ENCODE assay signal across 16 cellular contexts in the genomic region with DNA sequence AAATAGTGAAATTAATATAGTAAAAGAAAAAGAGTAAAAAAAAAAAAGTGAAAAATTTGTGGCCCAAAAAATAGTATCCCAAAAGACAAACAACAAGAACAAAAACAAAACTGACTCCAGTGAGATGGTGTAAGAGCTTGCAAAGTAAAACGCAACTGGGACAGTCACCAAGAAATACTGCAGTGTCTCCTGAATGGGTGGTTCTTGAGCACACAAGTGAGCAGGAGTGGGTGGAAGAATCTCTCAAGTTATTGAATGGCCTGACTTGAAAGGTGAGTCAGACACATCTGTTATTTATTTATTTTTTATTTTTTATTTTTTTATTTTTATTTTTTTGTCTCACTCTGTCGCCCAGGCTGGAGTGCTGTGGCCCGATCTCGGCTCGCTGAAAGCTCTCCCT. TPM values are rescaled to one million over a fixed set of nuclear protein-coding genes. Genes with fewer than 3 reads are reported as not detected.
A peak's percentile ranks its signal among the peaks of the same experiment; 100 is the strongest.
DNase-seq lines count a peak whose midpoint lies in the region; ATAC-seq and TF ChIP-seq lines count a peak whose summit lies in the region.
"Had no signal": no experiment of that assay in that cellular context is flagged by ENCODE, and none has a peak within 500 bp of the region (broad histone marks: within the 10 kb centered on the region; RNA-seq: fewer than 3 reads in every experiment).

No MANE protein-coding gene starts in this region.

- TF ChIP-seq CTCF in left ventricle myocardium inferior (IDR thresholded peaks at IDR 0.05; ENCODE audit: borderline replicate concordance) (no peak), right atrium auricular region (IDR thresholded peaks at IDR 0.05) (no peak), hepatocyte (IDR thresholded peaks at IDR 0.05; ENCODE audit: poor library complexity) (no peak), coronary artery (IDR thresholded peaks at IDR 0.05) (no peak)

- H4K20me1 ChIP-seq in hepatocyte (ENCODE audit: insufficient read depth, poor library complexity, severe bottlenecking) = no peaks in the 10 kb centered on the region

- H3K27me3 ChIP-seq in left ventricle myocardium inferior (ENCODE audit: low read depth) = no peaks in the 10 kb centered on the region
- H3K27me3 ChIP-seq in right atrium auricular region = no peaks in the 10 kb centered on the region
- H3K27me3 ChIP-seq in hepatocyte = no peaks in the 10 kb centered on the region
- H3K27me3 ChIP-seq: uterus had no signal

- intact Hi-C loops in left ventricle myocardium inferior (cut with micrococcal nuclease) = no loop called here

- H3K9me3 Mint-ChIP-seq in activated T-helper 17 cell treated with anti-CD3 and anti-CD28 coated beads, Interleukin-2, amount 50 U/mL, for 72 hours = no peaks in the 10 kb centered on the region

- H3K27ac Mint-ChIP-seq in activated T-helper 17 cell treated with anti-CD3 and anti-CD28 coated beads, Interleukin-2, amount 50 U/mL, for 72 hours = no peak overlapping the region
- H3K27ac Mint-ChIP-seq: activated naive CD4-positive, alpha-beta T cell treated with anti-CD3 and anti-CD28 coated beads for 36 hours had no signal

- H3K4me2 ChIP-seq in hepatocyte = no peak overlapping the region

- H3K79me2 ChIP-seq in hepatocyte = peaks cover 64% of the 10 kb centered on the region

- H3K36me3 ChIP-seq in left ventricle myocardium inferior (peaks cover 26% of the 10 kb centered on the region), right atrium auricular region (peaks cover 4% of the 10 kb centered on the region), hepatocyte (replicated peaks; ENCODE audit: insufficient read depth, low read depth) (peaks cover 3% of the 10 kb centered on the region)
- H3K36me3 ChIP-seq: uterus had no signal

- H3K27me3 Mint-ChIP-seq in activated T-helper 17 cell treated with anti-CD3 and anti-CD28 coated beads, Interleukin-2, amount 50 U/mL, for 72 hours = no peaks in the 10 kb centered on the region
- H3K27me3 Mint-ChIP-seq: naive B cell had no signal

- H3K4me1 ChIP-seq in left ventricle myocardium inferior (peaks cover 65% of the 10 kb centered on the region), right atrium auricular region (peaks cover 0 to 11% of the 10 kb centered on the region in 2 donors), hepatocyte (ENCODE audit: insufficient read depth) (peaks cover 7% of the 10 kb centered on the region)

- no peak overlapping the region for H2AFZ ChIP-seq in hepatocyte

- peak overlapping the region; percentile 91 for H3K4me3 ChIP-seq in left ventricle myocardium inferior
- H3K4me3 ChIP-seq in right atrium auricular region = no peak overlapping the region
- peak overlapping the region; percentile 44 for H3K4me3 ChIP-seq in hepatocyte
- H3K4me3 ChIP-seq in coronary artery = no peak overlapping the region

- H3K9me3 ChIP-seq in left ventricle myocardium inferior (replicated peaks) (no peaks in the 10 kb centered on the region), right atrium auricular region (no peaks in the 10 kb centered on the region), hepatocyte (ENCODE audit: low read depth) (peaks cover 6% of the 10 kb centered on the region)
- H3K9me3 ChIP-seq: uterus had no signal

- DNase-seq in left ventricle myocardium inferior (no peak), right atrium auricular region (ENCODE audit: low spot score) (no peak), hepatocyte (ENCODE audit: low spot score) (no peak), NOMO-1 treated with DMSO at 0.1 percent for 48 hours (lab: John Stamatoyannopoulos, UW; ENCODE audit: unreplicated experiment) (no peak), coronary artery (ENCODE audit: low spot score) (no peak)
- DNase-seq: activated CD8-positive, alpha-beta memory T cell treated with anti-CD3 and anti-CD28 coated beads for 24 hours; activated naive CD4-positive, alpha-beta T cell treated with anti-CD3 and anti-CD28 coated beads for 36 hours; GF-D8; naive B cell; NCI-H1436 treated with DMSO at 0.1 percent for 48 hours; uterus had no signal

- 96% methylated on average over 5 of the region's 5 CpGs for WGBS in hepatocyte (ENCODE audit: low lambda C conversion rate, missing lambda C conversion rate)

- peak overlapping the region; percentile 93 for H3K4me3 Mint-ChIP-seq in activated T-helper 17 cell treated with anti-CD3 and anti-CD28 coated beads, Interleukin-2, amount 50 U/mL, for 72 hours

- H3K36me3 Mint-ChIP-seq in activated T-helper 17 cell treated with anti-CD3 and anti-CD28 coated beads, Interleukin-2, amount 50 U/mL, for 72 hours (ENCODE audit: low read depth) = peaks cover 53% of the 10 kb centered on the region

- H3K27ac ChIP-seq in left ventricle myocardium inferior (replicated peaks) = no peak overlapping the region
- H3K27ac ChIP-seq in right atrium auricular region = no peak overlapping the region
- H3K27ac ChIP-seq in hepatocyte = no peak overlapping the region
- no peak overlapping the region for H3K27ac ChIP-seq in coronary artery
- H3K27ac ChIP-seq: uterus, VCaP had no signal

- peaks cover 5% of the 10 kb centered on the region for H3K4me1 Mint-ChIP-seq in activated T-helper 17 cell treated with anti-CD3 and anti-CD28 coated beads, Interleukin-2, amount 50 U/mL, for 72 hours

- H3K9me2 ChIP-seq in hepatocyte (replicated peaks; ENCODE audit: insufficient read depth) = no peaks in the 10 kb centered on the region

- no peak for ATAC-seq in activated T-helper 17 cell treated with anti-CD3 and anti-CD28 coated beads, Interleukin-2, amount 50 U/mL, for 72 hours (replicated peaks)
- ATAC-seq in GM21367 (IDR thresholded peaks at IDR 0.05; ENCODE audit: unreplicated experiment) (no peak), GM21381 (IDR thresholded peaks at IDR 0.05; ENCODE audit: unreplicated experiment) (no peak)
- ATAC-seq: left lobe of liver had no signal

RNA-seq across cellular contexts. Expression of gene ZNF493, which starts 1.9 kb away (rescaled TPM):
- total RNA-seq in left ventricle myocardium inferior (12.0 TPM), right atrium auricular region (1 to 10 TPM; 7.7 to 8.3 TPM), hepatocyte (22.4 and 26.5 TPM in 2 replicates)
- total RNA-seq in activated T-helper 17 cell treated with anti-CD3 and anti-CD28 coated beads, Interleukin-2, amount 50 U/mL, for 72 hours = 10 to 100 TPM; 10.4 to 17.0 TPM
- 9.8 and 14.0 TPM in 2 replicates for polyA plus RNA-seq in hepatocyte

RNA-seq across cellular contexts. Expression of gene ZNF738, which starts 40.1 kb away (rescaled TPM):
- total RNA-seq in left ventricle myocardium inferior (3.3 TPM), right atrium auricular region (1 to 10 TPM; 2.2 to 2.3 TPM), hepatocyte (18.4 and 28.4 TPM in 2 replicates)
- 10 to 100 TPM in 1 of 2 donors, 1 to 10 TPM in 1; 8.0 to 10.9 TPM for total RNA-seq in activated T-helper 17 cell treated with anti-CD3 and anti-CD28 coated beads, Interleukin-2, amount 50 U/mL, for 72 hours
- polyA plus RNA-seq in hepatocyte = 8.4 and 9.3 TPM in 2 replicates

Comparison
In these comparisons a context has a peak if more than half of its experiments do, and no peak if none do; other contexts are left out.
1. H3K4me3 ChIP-seq: peak in left ventricle myocardium inferior (single experiment) and hepatocyte (single experiment); none in right atrium auricular region (0 of 2) and coronary artery (single experiment).